Comparison of ENCODE assay signal across 18 cellular contexts in genomic region chr15:80785811-80786354, GRCh38. TPM values are rescaled to one million over a fixed set of nuclear protein-coding genes. Genes with fewer than 3 reads are reported as not detected.
"Had no signal": no experiment of that assay in that cellular context is flagged by ENCODE, and none has a peak within 500 bp of the region (broad histone marks: within the 10 kb centered on the region; RNA-seq: fewer than 3 reads in every experiment).

No MANE protein-coding gene starts in this region.

- H3K4me3 ChIP-seq: esophagus muscularis mucosa, spleen, tibial artery, upper lobe of left lung, uterus had no signal

- H3K27ac ChIP-seq: esophagus muscularis mucosa, foreskin keratinocyte, neutrophil, spleen, tibial artery, upper lobe of left lung, uterus had no signal

- H3K4me3 Mint-ChIP-seq: naive thymus-derived CD4-positive, alpha-beta T cell; nephron progenitor cell; stimulated activated memory B cell treated with anti-CD40 and anti-IgM and Interleukin-4, amounts not matched to agents 10 μg/mL and 1 μg/mL and 100 μg/mL, for 72 hours; stimulated activated naive CD8-positive, alpha-beta T cell treated with anti-CD3 and anti-CD28 coated beads, Interleukin-15, Interleukin-2, amounts not matched to agents 100 ng/mL and 50 ng/mL, for 24 hours had no signal

- H3K4me1 ChIP-seq: uterus had no signal

- H3K27ac Mint-ChIP-seq: naive thymus-derived CD4-positive, alpha-beta T cell; nephron progenitor cell; stimulated activated memory B cell treated with anti-CD40 and anti-IgM and Interleukin-4, amounts not matched to agents 10 μg/mL and 1 μg/mL and 100 μg/mL, for 72 hours; stimulated activated naive CD8-positive, alpha-beta T cell treated with anti-CD3 and anti-CD28 coated beads, Interleukin-15, Interleukin-2, amounts not matched to agents 100 ng/mL and 50 ng/mL, for 24 hours had no signal

- H3K9me3 Mint-ChIP-seq: naive thymus-derived CD4-positive, alpha-beta T cell; nephron progenitor cell; stimulated activated memory B cell treated with anti-CD40 and anti-IgM and Interleukin-4, amounts not matched to agents 10 μg/mL and 1 μg/mL and 100 μg/mL, for 72 hours; stimulated activated naive CD8-positive, alpha-beta T cell treated with anti-CD3 and anti-CD28 coated beads, Interleukin-15, Interleukin-2, amounts not matched to agents 100 ng/mL and 50 ng/mL, for 24 hours had no signal

- H3K36me3 Mint-ChIP-seq: naive thymus-derived CD4-positive, alpha-beta T cell; stimulated activated memory B cell treated with anti-CD40 and anti-IgM and Interleukin-4, amounts not matched to agents 10 μg/mL and 1 μg/mL and 100 μg/mL, for 72 hours had no signal

- H3K4me1 Mint-ChIP-seq: stimulated activated memory B cell treated with anti-CD40 and anti-IgM and Interleukin-4, amounts not matched to agents 10 μg/mL and 1 μg/mL and 100 μg/mL, for 72 hours had no signal

- H3K36me3 ChIP-seq: esophagus muscularis mucosa, neutrophil, spleen, tibial artery, upper lobe of left lung, uterus had no signal

- H3K9me3 ChIP-seq: esophagus muscularis mucosa, neutrophil, spleen, tibial artery, upper lobe of left lung, uterus had no signal

- H3K27me3 ChIP-seq: upper lobe of left lung, uterus had no signal

- DNase-seq: effector memory CD4-positive, alpha-beta T cell; foreskin keratinocyte; left colon; naive thymus-derived CD4-positive, alpha-beta T cell; nephron progenitor cell; posterior cingulate gyrus; spleen; stimulated activated CD4-positive, alpha-beta T cell treated with anti-CD3 and anti-CD28 coated beads, Interleukin-15, amount 100 ng/mL, for 24 hours; stimulated activated CD4-positive, alpha-beta T cell treated with anti-CD3 and anti-CD28 coated beads, Interleukin-1b, Interleukin-23, amount 100 ng/mL, for 48 hours; stimulated activated CD4-positive, alpha-beta T cell treated with anti-CD3 and anti-CD28 coated beads, Interleukin-4, amount 100 ng/mL, for 24 hours; tibial artery; upper lobe of left lung; uterus had no signal

- ATAC-seq: left colon; naive thymus-derived CD4-positive, alpha-beta T cell; sciatic nerve; stimulated activated memory B cell treated with anti-CD40 and anti-IgM and Interleukin-4, amounts not matched to agents 10 μg/mL and 1 μg/mL and 100 μg/mL, for 72 hours had no signal

RNA-seq across cellular contexts. Expression of gene CEMIP, which starts 6.7 kb away (rescaled TPM):
- total RNA-seq: naive thymus-derived CD4-positive, alpha-beta T cell had no signal
